ENCODE assay signal across 14 cellular contexts in the genomic region with DNA sequence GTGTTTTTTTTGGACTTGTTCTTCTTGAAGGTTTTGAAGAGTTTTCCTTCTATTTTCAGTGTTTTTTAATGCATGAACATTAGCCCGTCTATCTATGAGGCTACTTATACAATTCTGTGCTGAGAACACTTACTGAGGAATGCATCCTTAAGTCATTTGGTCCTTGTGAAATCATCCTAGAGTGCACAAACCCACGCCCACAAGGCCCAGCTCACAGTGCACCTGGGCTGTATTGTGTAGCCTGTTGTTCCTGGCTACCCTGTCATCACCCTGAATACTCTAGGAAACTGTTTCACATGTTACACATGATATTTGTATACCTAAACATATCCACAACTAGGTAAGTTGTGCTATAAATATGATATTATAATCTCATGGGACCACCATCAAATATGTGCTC.
"Had no signal": no experiment of that assay in that cellular context is flagged by ENCODE, and none has a peak within 500 bp of the region (broad histone marks: within the 10 kb centered on the region; RNA-seq: fewer than 3 reads in every experiment).

No MANE protein-coding gene starts in this region.

- H3K36me3 ChIP-seq: heart right ventricle, stomach, upper lobe of right lung, vagina had no signal

- H3K4me3 ChIP-seq: heart right ventricle, stomach, upper lobe of right lung, vagina had no signal

- H3K4me1 ChIP-seq: heart right ventricle, stomach, upper lobe of right lung, vagina had no signal

- H3K9me3 ChIP-seq: heart right ventricle, stomach, upper lobe of right lung, vagina had no signal

- H3K27ac ChIP-seq: heart right ventricle, stomach, upper lobe of right lung, vagina had no signal

- DNase-seq: effector memory CD8-positive, alpha-beta T cell; erythroblast; heart right ventricle; hypothalamus; mammary epithelial cell; natural killer cell; right cardiac atrium; small intestine; stimulated activated CD4-positive, alpha-beta T cell treated with anti-CD3 and anti-CD28 coated beads, Interleukin-12 subunit alpha, Interleukin-12 subunit beta, amount 100 ng/mL, for 4 hours; stimulated activated naive CD4-positive, alpha-beta T cell; stomach; substantia nigra; upper lobe of right lung had no signal

- H3K27me3 ChIP-seq: heart right ventricle, stomach, upper lobe of right lung, vagina had no signal
